In genomic region chr12:67096533-67097318, GRCh38 we compare ENCODE assay signal across 14 cellular contexts.
DNase-seq lines count a peak whose midpoint lies in the region; ATAC-seq and TF ChIP-seq lines count a peak whose summit lies in the region.
"Had no signal": no experiment of that assay in that cellular context is flagged by ENCODE, and none has a peak within 500 bp of the region (broad histone marks: within the 10 kb centered on the region; RNA-seq: fewer than 3 reads in every experiment).

No MANE protein-coding gene starts in this region.

- no peaks in the 10 kb centered on the region for H3K4me1 Mint-ChIP-seq in nephron progenitor cell

- 54% methylated on average over 2 of the region's 2 CpGs for WGBS in right cardiac atrium

- H3K36me3 ChIP-seq in adipocyte (ENCODE audit: control insufficient read depth, insufficient read depth, low read length, severe bottlenecking), result no peaks in the 10 kb centered on the region
- no peaks in the 10 kb centered on the region for H3K36me3 ChIP-seq in tibial artery
- H3K36me3 ChIP-seq: brain microvascular endothelial cell had no signal

- no peak overlapping the region for H3K9ac ChIP-seq in adipocyte (ENCODE audit: low read length)

- H3K4me3 Mint-ChIP-seq in nephron progenitor cell, result no peak overlapping the region

- no peaks in the 10 kb centered on the region for H3K27me3 ChIP-seq in right cardiac atrium (ENCODE audit: control insufficient read depth, insufficient read depth)
- H3K27me3 ChIP-seq in adipocyte (replicated peaks; ENCODE audit: control insufficient read depth, insufficient read depth, low read length), result peaks cover 2% of the 10 kb centered on the region
- H3K27me3 ChIP-seq in tibial artery, result no peaks in the 10 kb centered on the region
- H3K27me3 ChIP-seq: brain microvascular endothelial cell had no signal

- no peak overlapping the region for H3K4me3 ChIP-seq in right cardiac atrium (ENCODE audit: low read length)
- peak overlapping the region; percentile 41 for H3K4me3 ChIP-seq in adipocyte (ENCODE audit: low read length)
- H3K4me3 ChIP-seq in tibial artery, result no peak overlapping the region
- H3K4me3 ChIP-seq: mucosa of descending colon had no signal

- no peak for DNase-seq in right cardiac atrium
- no peak for DNase-seq in cardiac septum (ENCODE audit: low spot score)
- DNase-seq in adipocyte (ENCODE audit: low read depth), result peak; percentile 64
- DNase-seq in glomerular visceral epithelial cell (ENCODE audit: extremely low spot score), result peak; percentile 12
- DNase-seq in tibial artery, result no peak
- no peak for DNase-seq in nephron progenitor cell
- no peak for DNase-seq in GF-D8 (lab: John Stamatoyannopoulos, UW)
- DNase-seq: activated CD4-positive, alpha-beta T cell treated with anti-CD3 and anti-CD28 coated beads for 48 hours; brain microvascular endothelial cell; mucosa of descending colon; NCI-H2029 treated with DMSO at 0.1 percent for 48 hours; stimulated activated CD4-positive, alpha-beta T cell treated with anti-CD3 and anti-CD28 coated beads, Interleukin-2, amount 100 ng/mL, for 24 hours had no signal

- H3K27ac Mint-ChIP-seq in nephron progenitor cell, result no peak overlapping the region
- H3K27ac Mint-ChIP-seq: progenitor cell of endocrine pancreas had no signal

- no peak for TF ChIP-seq CTCF in tibial artery (IDR thresholded peaks at IDR 0.05)
- TF ChIP-seq CTCF in nephron progenitor cell (IDR thresholded peaks at IDR 0.05), result no peak

- H3K27me3 Mint-ChIP-seq in nephron progenitor cell (ENCODE audit: low read depth, poor library complexity), result peaks cover 3% of the 10 kb centered on the region
- H3K27me3 Mint-ChIP-seq: progenitor cell of endocrine pancreas had no signal

- H3K36me3 Mint-ChIP-seq in nephron progenitor cell (ENCODE audit: low read depth), result no peaks in the 10 kb centered on the region

- H3K27ac ChIP-seq in right cardiac atrium (ENCODE audit: low read length) (peak overlapping the region; percentile 27), tibial artery (no peak overlapping the region)
- H3K27ac ChIP-seq: brain microvascular endothelial cell had no signal

- H3K4me1 ChIP-seq in right cardiac atrium (ENCODE audit: control insufficient read depth, insufficient read depth, low read length), result no peaks in the 10 kb centered on the region
- H3K4me1 ChIP-seq in adipocyte (ENCODE audit: control insufficient read depth, insufficient read depth, low read length), result peaks cover 18% of the 10 kb centered on the region
- no peaks in the 10 kb centered on the region for H3K4me1 ChIP-seq in tibial artery

- H3K9me3 ChIP-seq in right cardiac atrium (ENCODE audit: control insufficient read depth, low read length) (no peaks in the 10 kb centered on the region), adipocyte (ENCODE audit: control insufficient read depth, low read length) (peaks cover 4% of the 10 kb centered on the region), tibial artery (no peaks in the 10 kb centered on the region)
- H3K9me3 ChIP-seq: mucosa of descending colon had no signal

- ATAC-seq in right cardiac atrium (peak; percentile 62 to 79), HG03095 (IDR thresholded peaks at IDR 0.05; ENCODE audit: unreplicated experiment) (no peak)
- ATAC-seq: mucosa of descending colon had no signal

- H3K9me3 Mint-ChIP-seq in nephron progenitor cell, result no peaks in the 10 kb centered on the region

- intact Hi-C loops in right cardiac atrium (cut with DNase I), result no loop called here
- intact Hi-C loops in cardiac septum (cut with DNase I), result no loop called here
- intact Hi-C loops in tibial artery (cut with DNase I; ENCODE audit: low total_unique reads), result no loop called here

Comparison
In these comparisons a context has a peak if more than half of its experiments do, and no peak if none do; other contexts are left out.
1. DNase-seq: peak in adipocyte (single experiment) and glomerular visceral epithelial cell (single experiment); none in right cardiac atrium (0 of 3), cardiac septum (single experiment), tibial artery (0 of 2), nephron progenitor cell (single experiment) and GF-D8 (single experiment).